8 cellular contexts compared by ENCODE assay signal in genomic region chr6:112272799-112273198, GRCh38. TPM values are rescaled to one million over a fixed set of nuclear protein-coding genes. Genes with fewer than 3 reads are reported as not detected.
"Had no signal": no experiment of that assay in that cellular context is flagged by ENCODE, and none has a peak within 500 bp of the region (broad histone marks: within the 10 kb centered on the region; RNA-seq: fewer than 3 reads in every experiment).

No MANE protein-coding gene starts in this region.

- DNase-seq: H7, HFFc6 had no signal

- H3K4me1 ChIP-seq: HAP-1 had no signal

- H3K27ac ChIP-seq: HL-60 had no signal

- H2AFZ ChIP-seq: GM23338 had no signal

- H3K36me3 ChIP-seq: HAP-1 had no signal

- H3K9me3 ChIP-seq: HAP-1 had no signal

- H3K4me3 ChIP-seq: GM23338, HAP-1, K562 had no signal

- H3K4me2 ChIP-seq: GM23338 had no signal

- FAIRE-seq: HepG2, K562 had no signal

- ATAC-seq: GM23338, HCT116, HepG2, K562 had no signal

RNA-seq across cellular contexts. Expression of gene LAMA4, which starts 18.4 kb away (rescaled TPM):
- total RNA-seq: HepG2 had no signal
- polyA plus RNA-seq: HepG2 had no signal
